8 cellular contexts compared by ENCODE assay signal in genomic region chr4:108173599-108174057, GRCh38. TPM values are rescaled to one million over a fixed set of nuclear protein-coding genes. Genes with fewer than 3 reads are reported as not detected.
A peak's percentile ranks its signal among the peaks of the same experiment; 100 is the strongest.
DNase-seq lines count a peak whose midpoint lies in the region; ATAC-seq, FAIRE-seq and TF ChIP-seq lines count a peak whose summit lies in the region.

No MANE protein-coding gene starts in this region.

- no peak for TF ChIP-seq CTCF in DOHH2 (IDR thresholded peaks at IDR 0.05; ENCODE audit: low read depth, low read length, poor library complexity, severe bottlenecking)
- no peak for TF ChIP-seq CTCF in PC-3 (conservative IDR thresholded peaks at IDR 0.05; ENCODE audit: low read depth, low read length)
- no peak for TF ChIP-seq CTCF in esophagus muscularis mucosa (IDR thresholded peaks at IDR 0.05)
- no peak for TF ChIP-seq CTCF in kidney (IDR thresholded peaks at IDR 0.05; ENCODE audit: borderline replicate concordance, extremely low read depth, insufficient read depth)

- no peaks in the 10 kb centered on the region for H3K79me2 ChIP-seq in DOHH2 (ENCODE audit: control insufficient read depth, low read length)
- no peaks in the 10 kb centered on the region for H3K79me2 ChIP-seq in PC-3 (ENCODE audit: low read length)

- H3K4me1 ChIP-seq in DOHH2 (ENCODE audit: control insufficient read depth, low read length) (peaks cover 28% of the 10 kb centered on the region), PC-3 (ENCODE audit: insufficient read depth, low read length) (no peaks in the 10 kb centered on the region), esophagus muscularis mucosa (peaks cover 23 to 36% (median 32%) of the 10 kb centered on the region in 4 donors), rectal smooth muscle tissue (ENCODE audit: control insufficient read depth, insufficient read depth, low read length) (peaks cover 3% of the 10 kb centered on the region), kidney (ENCODE audit: control insufficient read depth in 1 of 2, insufficient read depth in 1 of 2, low read depth in 1 of 2, low read length in 2 of 2) (peaks cover 0 to 3% of the 10 kb centered on the region in 2 donors)

- H4K20me1 ChIP-seq in DOHH2 (ENCODE audit: control insufficient read depth, insufficient read depth, low read depth, low read length) = no peaks in the 10 kb centered on the region
- no peaks in the 10 kb centered on the region for H4K20me1 ChIP-seq in PC-3 (ENCODE audit: low read length)

- no peaks in the 10 kb centered on the region for H3K9me2 ChIP-seq in DOHH2 (replicated peaks; ENCODE audit: control insufficient read depth, low read length)
- H3K9me2 ChIP-seq in PC-3 (replicated peaks; ENCODE audit: low read length) = no peaks in the 10 kb centered on the region

- WGBS in esophagus muscularis mucosa = 72% methylated on average over 11 of the region's 11 CpGs

- intact Hi-C loops in PC-3 (cut with micrococcal nuclease) (no loop called here), esophagus muscularis mucosa (cut with DNase I) (no loop called here), kidney (cut with DNase I) (no loop called here)

- peak overlapping the region; percentile 75 for H2AFZ ChIP-seq in PC-3 (ENCODE audit: low read length)

- H3F3A ChIP-seq in DOHH2 (ENCODE audit: control insufficient read depth, insufficient read depth) (peaks cover 18% of the 10 kb centered on the region; the same call in 1 of the 2 replicates), PC-3 (ENCODE audit: low read length, unreplicated experiment) (no peaks in the 10 kb centered on the region)

- H3K4me2 ChIP-seq in DOHH2 (ENCODE audit: low read length) (peak overlapping the region; percentile 77), PC-3 (ENCODE audit: low read length) (peak overlapping the region; percentile 80)

- ATAC-seq in PC-3 (no peak), HG03108 (IDR thresholded peaks at IDR 0.05; ENCODE audit: unreplicated experiment) (no peak)
- no peak for ATAC-seq in activated CD4-positive, CD25-positive, alpha-beta regulatory T cell treated with anti-CD3 and anti-CD28 coated beads, Interleukin-2, amount 50 U/mL, for 24 hours

- no peak for FAIRE-seq in kidney (lab: Jason Lieb, UNC)

- H3K4me3 ChIP-seq in DOHH2 (ENCODE audit: low read length) = peak overlapping the region; percentile 76
- H3K4me3 ChIP-seq in PC-3 (ENCODE audit: low read length) = peak overlapping the region; percentile 66
- peak overlapping the region; percentile 52 to 69 (median 57) for H3K4me3 ChIP-seq in esophagus muscularis mucosa
- peak overlapping the region; percentile 66 for H3K4me3 ChIP-seq in rectal smooth muscle tissue (ENCODE audit: low read length)
- H3K4me3 ChIP-seq in kidney (ENCODE audit: low read length in 2 of 2) = peak overlapping the region in 1 of 2 donors; percentile 60

- CTCF ChIA-PET in PC-3 (lab: Charles Lee) = interaction anchor here (0.6 kb wide), 1 partner anchor 415 kb away, joined by 3 read pairs; no protein-coding TSS in a partner anchor

- TF ChIP-seq EP300 in esophagus muscularis mucosa (IDR thresholded peaks at IDR 0.05) = no peak

- no peaks in the 10 kb centered on the region for H3K9me3 ChIP-seq in DOHH2 (ENCODE audit: control insufficient read depth, insufficient read depth, low read length)
- no peaks in the 10 kb centered on the region for H3K9me3 ChIP-seq in PC-3 (ENCODE audit: low read length)
- H3K9me3 ChIP-seq in esophagus muscularis mucosa = no peaks in the 10 kb centered on the region
- no peaks in the 10 kb centered on the region for H3K9me3 ChIP-seq in kidney (ENCODE audit: control insufficient read depth in 1 of 2, low read length in 2 of 2)

- POLR2A ChIA-PET in PC-3 (lab: Charles Lee; ENCODE audit: unreplicated experiment) = no interaction called here

- DNase-seq in PC-3 (no peak), esophagus muscularis mucosa (ENCODE audit: extremely low spot score) (no peak), COR-L47 (lab: John Stamatoyannopoulos, UW) (no peak), kidney (no peak)

- H3K36me3 ChIP-seq in DOHH2 (ENCODE audit: control insufficient read depth, low read length) = no peaks in the 10 kb centered on the region
- H3K36me3 ChIP-seq in PC-3 (ENCODE audit: low read depth, low read length) = no peaks in the 10 kb centered on the region
- no peaks in the 10 kb centered on the region for H3K36me3 ChIP-seq in esophagus muscularis mucosa
- no peaks in the 10 kb centered on the region for H3K36me3 ChIP-seq in rectal smooth muscle tissue (ENCODE audit: control insufficient read depth, insufficient read depth, low read length)
- H3K36me3 ChIP-seq in kidney (ENCODE audit: control insufficient read depth in 1 of 2, insufficient read depth in 2 of 2, low read length in 2 of 2) = no peaks in the 10 kb centered on the region

- TF ChIP-seq POLR2A in esophagus muscularis mucosa (IDR thresholded peaks at IDR 0.05; ENCODE audit: low read depth) = no peak

- H3K9ac ChIP-seq in PC-3 (ENCODE audit: low read length) (no peak overlapping the region), rectal smooth muscle tissue (ENCODE audit: low read length) (no peak overlapping the region), kidney (ENCODE audit: low read length in 2 of 2) (no peak overlapping the region)

- H3K27me3 ChIP-seq in DOHH2 (ENCODE audit: control insufficient read depth, low read length) (peaks cover 39% of the 10 kb centered on the region), PC-3 (ENCODE audit: low read length) (peaks cover 37% of the 10 kb centered on the region), esophagus muscularis mucosa (peaks cover 4 to 78% (median 47%) of the 10 kb centered on the region in 4 donors), rectal smooth muscle tissue (ENCODE audit: control insufficient read depth, insufficient read depth, low read length) (peaks cover 27% of the 10 kb centered on the region)

- H3K27ac ChIP-seq in DOHH2 (ENCODE audit: low read depth, low read length) = no peak overlapping the region
- no peak overlapping the region for H3K27ac ChIP-seq in PC-3 (ENCODE audit: low read length)
- H3K27ac ChIP-seq in esophagus muscularis mucosa (replicated peaks in 1 of 4) = no peak overlapping the region
- H3K27ac ChIP-seq in rectal smooth muscle tissue (ENCODE audit: low read depth, low read length) = no peak overlapping the region
- no peak overlapping the region for H3K27ac ChIP-seq in kidney (ENCODE audit: low read depth in 2 of 2, low read length in 2 of 2)

- BruUV-seq in PC-3 (replicated peaks; lab: Mats Ljungman, UMichigan) = no TSS peak

RNA-seq across cellular contexts. Expression of gene LEF1, which starts 4.9 kb away (rescaled TPM):
- total RNA-seq in PC-3 (2014; rRNA removed) (0.58 and 2.4 TPM in 2 replicates), esophagus muscularis mucosa (1 to 10 TPM in 2 of 4 donors, under 1 TPM in 2; 0.42 to 3.6 (median 1.9) TPM), kidney (14.5 TPM)
- 5.1 TPM for polyA plus RNA-seq in kidney (ENCODE audit: insufficient read depth, low read depth, low replicate concordance)
